ENCODE assay signal across 18 cellular contexts in genomic region chr5:107277485-107278040, GRCh38.
"Had no signal": no experiment of that assay in that cellular context is flagged by ENCODE, and none has a peak within 500 bp of the region (broad histone marks: within the 10 kb centered on the region; RNA-seq: fewer than 3 reads in every experiment).

No MANE protein-coding gene starts in this region.

- H3K36me3 ChIP-seq: heart left ventricle, neutrophil, sigmoid colon, suprapubic skin, thyroid gland, uterus had no signal

- DNase-seq: effector CD4-positive, alpha-beta T cell; heart left ventricle; hippocampal formation; kidney glomerular epithelial cell; mammary epithelial cell; mucosa of descending colon; naive thymus-derived CD8-positive, alpha-beta T cell; psoas muscle; sigmoid colon; small intestine; stimulated activated CD4-positive, alpha-beta T cell treated with anti-CD3 and anti-CD28 coated beads, Interleukin-12 subunit alpha, Interleukin-12 subunit beta, amount 100 ng/mL, for 4 hours; stimulated activated naive CD8-positive, alpha-beta T cell treated with anti-CD3 and anti-CD28 coated beads, Interleukin-15, Interleukin-2, amounts not matched to agents 100 U/mL and 50 U/mL, for 24 hours; thyroid gland; uterus had no signal

- H3K27me3 ChIP-seq: heart left ventricle, neutrophil, sigmoid colon, suprapubic skin, thyroid gland, uterus had no signal

- H3K4me3 Mint-ChIP-seq: naive thymus-derived CD8-positive, alpha-beta T cell; type B pancreatic cell had no signal

- ATAC-seq: heart left ventricle; mucosa of descending colon; naive thymus-derived CD8-positive, alpha-beta T cell; psoas muscle; stimulated activated naive CD8-positive, alpha-beta T cell treated with anti-CD3 and anti-CD28 coated beads, Interleukin-15, Interleukin-2, amounts not matched to agents 100 U/mL and 50 U/mL, for 24 hours had no signal

- H3K4me1 Mint-ChIP-seq: naive thymus-derived CD8-positive, alpha-beta T cell had no signal

- H3K4me3 ChIP-seq: coronary artery, heart left ventricle, mucosa of descending colon, psoas muscle, sigmoid colon, suprapubic skin, thyroid gland, uterus had no signal

- H3K36me3 Mint-ChIP-seq: naive thymus-derived CD8-positive, alpha-beta T cell; type B pancreatic cell had no signal

- H3K4me1 ChIP-seq: heart left ventricle, psoas muscle, sigmoid colon, suprapubic skin, thyroid gland, uterus had no signal

- H3K9me3 ChIP-seq: heart left ventricle, mucosa of descending colon, neutrophil, psoas muscle, sigmoid colon, suprapubic skin, thyroid gland, uterus had no signal

- H3K27ac ChIP-seq: coronary artery, heart left ventricle, neutrophil, psoas muscle, sigmoid colon, suprapubic skin, thyroid gland, uterus had no signal

- H3K27ac Mint-ChIP-seq: naive thymus-derived CD8-positive, alpha-beta T cell; type B pancreatic cell had no signal
